ENCODE assay signal across 1 cellular context in genomic region chr17:1089915-1090314, GRCh38.
TF ChIP-seq lines count a peak whose summit lies in the region.

No MANE protein-coding gene starts in this region.

TF ChIP-seq in WTC11, 78 proteins besides CTCF, POLR2A, EP300 and RAD21 (continued from another document):
- TF ChIP-seq ATF3 (CRISPR knock-in tag; conservative IDR thresholded peaks at IDR 0.05) (no peak), TEAD1 (CRISPR knock-in tag; IDR thresholded peaks at IDR 0.05) (no peak), ATF2 (CRISPR knock-in tag; IDR thresholded peaks at IDR 0.05; ENCODE audit: borderline replicate concordance, low read depth) (no peak), ELF4 (CRISPR knock-in tag; IDR thresholded peaks at IDR 0.05; ENCODE audit: low read depth) (no peak)
